Comparison of ENCODE assay signal across 29 cellular contexts in genomic region chr2:190063624-190064023, GRCh38. TPM values are rescaled to one million over a fixed set of nuclear protein-coding genes. Genes with fewer than 3 reads are reported as not detected.
"Had no signal": no experiment of that assay in that cellular context is flagged by ENCODE, and none has a peak within 500 bp of the region (broad histone marks: within the 10 kb centered on the region; RNA-seq: fewer than 3 reads in every experiment).

No MANE protein-coding gene starts in this region.

- H3K4me3 Mint-ChIP-seq: naive thymus-derived CD4-positive, alpha-beta T cell; natural killer cell; nephron; neural progenitor cell; stimulated activated memory B cell treated with anti-CD40 and anti-IgM and Interleukin-4, amounts not matched to agents 10 μg/mL and 1 μg/mL and 100 μg/mL, for 72 hours; stimulated activated naive CD8-positive, alpha-beta T cell treated with anti-CD3 and anti-CD28 coated beads, Interleukin-15, amount 100 ng/mL, for 72 hours; type B pancreatic cell had no signal

- ATAC-seq: naive thymus-derived CD4-positive, alpha-beta T cell; natural killer cell; pancreas; right cardiac atrium; right lobe of liver; stimulated activated memory B cell treated with anti-CD40 and anti-IgM and Interleukin-4, amounts not matched to agents 10 μg/mL and 1 μg/mL and 100 μg/mL, for 72 hours; stimulated activated naive CD8-positive, alpha-beta T cell treated with anti-CD3 and anti-CD28 coated beads, Interleukin-15, amount 100 ng/mL, for 72 hours; stimulated activated naive CD8-positive, alpha-beta T cell treated with anti-CD3 and anti-CD28 coated beads, Interleukin-15, Interleukin-2, amounts not matched to agents 100 U/mL and 50 U/mL, for 24 hours; upper lobe of right lung had no signal

- DNase-seq: naive thymus-derived CD4-positive, alpha-beta T cell; natural killer cell; occipital lobe; pancreas; right cardiac atrium; right lobe of liver; spleen; stimulated activated CD4-positive, alpha-beta T cell treated with anti-CD3 and anti-CD28 coated beads, Interleukin-12 subunit alpha, Interleukin-12 subunit beta, amount 100 ng/mL, for 4 hours; stimulated activated CD4-positive, alpha-beta T cell treated with anti-CD3 and anti-CD28 coated beads, Interleukin-1b, Interleukin-23, amount 100 ng/mL, for 48 hours; stimulated activated CD4-positive, alpha-beta T cell treated with anti-CD3 and anti-CD28 coated beads, Interleukin-4, amount 100 ng/mL, for 1 hour; stimulated activated CD4-positive, alpha-beta T cell treated with anti-CD3 and anti-CD28 coated beads, Interleukin-4, amount 100 ng/mL, for 4 hours; stimulated activated CD8-positive, alpha-beta memory T cell treated with anti-CD3 and anti-CD28 coated beads, Interleukin-4, amount 100 ng/mL, for 48 hours; stimulated activated naive CD4-positive, alpha-beta T cell; stimulated activated naive CD8-positive, alpha-beta T cell treated with anti-CD3 and anti-CD28 coated beads, Interleukin-15, amount 100 ng/mL, for 72 hours; stimulated activated naive CD8-positive, alpha-beta T cell treated with anti-CD3 and anti-CD28 coated beads, Interleukin-15, Interleukin-2, amounts not matched to agents 100 U/mL and 50 U/mL, for 24 hours; substantia nigra; testis; tibial artery; transverse colon; upper lobe of right lung; uterus had no signal

- H3K9ac ChIP-seq: neural progenitor cell had no signal

- H3K9me3 ChIP-seq: pancreas, prostate gland, right lobe of liver, spleen, suprapubic skin, testis, tibial artery, transverse colon, upper lobe of right lung, uterus had no signal

- H3K9me3 Mint-ChIP-seq: naive thymus-derived CD4-positive, alpha-beta T cell; natural killer cell; nephron; neural progenitor cell; stimulated activated memory B cell treated with anti-CD40 and anti-IgM and Interleukin-4, amounts not matched to agents 10 μg/mL and 1 μg/mL and 100 μg/mL, for 72 hours; stimulated activated naive CD8-positive, alpha-beta T cell treated with anti-CD3 and anti-CD28 coated beads, Interleukin-15, amount 100 ng/mL, for 72 hours; type B pancreatic cell had no signal

- H3K27me3 ChIP-seq: neural progenitor cell, pancreas, right lobe of liver, spleen, suprapubic skin, testis, tibial artery, transverse colon, upper lobe of right lung, uterus had no signal

- H3K4me1 ChIP-seq: neural progenitor cell, pancreas, prostate gland, right lobe of liver, spleen, suprapubic skin, testis, tibial artery, transverse colon, upper lobe of right lung, uterus had no signal

- H3K27ac Mint-ChIP-seq: naive thymus-derived CD4-positive, alpha-beta T cell; natural killer cell; nephron; neural progenitor cell; stimulated activated memory B cell treated with anti-CD40 and anti-IgM and Interleukin-4, amounts not matched to agents 10 μg/mL and 1 μg/mL and 100 μg/mL, for 72 hours; stimulated activated naive CD8-positive, alpha-beta T cell treated with anti-CD3 and anti-CD28 coated beads, Interleukin-15, amount 100 ng/mL, for 72 hours; type B pancreatic cell had no signal

- H3K27ac ChIP-seq: neural progenitor cell, pancreas, prostate gland, right lobe of liver, skin epidermis, spleen, suprapubic skin, testis, tibial artery, transverse colon, upper lobe of right lung, uterus had no signal

- H3K27me3 Mint-ChIP-seq: stimulated activated memory B cell treated with anti-CD40 and anti-IgM and Interleukin-4, amounts not matched to agents 10 μg/mL and 1 μg/mL and 100 μg/mL, for 72 hours; stimulated activated naive CD8-positive, alpha-beta T cell treated with anti-CD3 and anti-CD28 coated beads, Interleukin-15, amount 100 ng/mL, for 72 hours; type B pancreatic cell had no signal

- H3K36me3 Mint-ChIP-seq: naive thymus-derived CD4-positive, alpha-beta T cell; natural killer cell; neural progenitor cell; stimulated activated memory B cell treated with anti-CD40 and anti-IgM and Interleukin-4, amounts not matched to agents 10 μg/mL and 1 μg/mL and 100 μg/mL, for 72 hours; type B pancreatic cell had no signal

- H3K4me1 Mint-ChIP-seq: naive thymus-derived CD4-positive, alpha-beta T cell; natural killer cell; neural progenitor cell; stimulated activated memory B cell treated with anti-CD40 and anti-IgM and Interleukin-4, amounts not matched to agents 10 μg/mL and 1 μg/mL and 100 μg/mL, for 72 hours; stimulated activated naive CD8-positive, alpha-beta T cell treated with anti-CD3 and anti-CD28 coated beads, Interleukin-15, amount 100 ng/mL, for 72 hours had no signal

- H3K4me3 ChIP-seq: neural progenitor cell, pancreas, prostate gland, right lobe of liver, skin epidermis, smooth muscle cell, spleen, suprapubic skin, testis, tibial artery, transverse colon, upper lobe of right lung, uterus had no signal

- H3K4me2 ChIP-seq: neural progenitor cell, smooth muscle cell had no signal

- H2AFZ ChIP-seq: neural progenitor cell had no signal

- H3K36me3 ChIP-seq: neural progenitor cell, pancreas, prostate gland, right lobe of liver, spleen, suprapubic skin, tibial artery, transverse colon, upper lobe of right lung, uterus had no signal

RNA-seq across cellular contexts. Expression of gene MSTN, which starts 1.1 kb away (rescaled TPM):
- total RNA-seq: natural killer cell, right lobe of liver, upper lobe of right lung had no signal
- polyA plus RNA-seq: naive thymus-derived CD4-positive, alpha-beta T cell; smooth muscle cell had no signal
